Comparison of ENCODE assay signal across 7 cellular contexts in the genomic region with DNA sequence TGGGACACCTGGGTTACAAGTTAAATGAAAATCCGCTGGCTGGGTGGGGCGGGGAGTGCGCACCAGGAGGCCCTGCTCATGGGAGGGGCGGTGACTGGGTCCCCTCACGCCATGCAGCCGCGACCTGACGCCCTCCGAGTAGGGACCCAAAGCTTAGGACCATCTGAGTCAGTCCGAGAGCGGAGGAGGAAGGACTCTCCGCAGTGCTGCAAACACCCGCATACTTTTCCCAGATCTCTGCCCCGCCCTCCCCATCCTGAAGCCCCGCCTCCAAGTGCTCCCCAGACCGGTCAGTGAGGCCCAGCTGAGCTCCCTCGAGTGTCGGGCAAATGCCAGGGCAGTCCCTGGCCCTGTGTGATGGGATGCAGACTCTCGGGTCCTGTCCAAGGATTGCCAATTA. TPM values are rescaled to one million over a fixed set of nuclear protein-coding genes. Genes with fewer than 3 reads are reported as not detected.
DNase-seq lines count a peak whose midpoint lies in the region; ATAC-seq and TF ChIP-seq lines count a peak whose summit lies in the region.

No MANE protein-coding gene starts in this region.

- H3K4me1 ChIP-seq in smooth muscle cell (ENCODE audit: low read depth), result peaks cover 23% of the 10 kb centered on the region

- H3K36me3 ChIP-seq in smooth muscle cell (ENCODE audit: low read depth), result no peaks in the 10 kb centered on the region

- no peak overlapping the region for H2AFZ ChIP-seq in smooth muscle cell (ENCODE audit: low read depth)

- no peak overlapping the region for H3K9ac ChIP-seq in smooth muscle cell (ENCODE audit: low read depth)

- 2% methylated on average over 19 of the region's 19 CpGs for WGBS in smooth muscle cell (ENCODE audit: low lambda C conversion rate)

- H3F3A ChIP-seq in smooth muscle cell (ENCODE audit: low read depth), result no peaks in the 10 kb centered on the region

- H3K4me3 ChIP-seq in WI38 (ENCODE audit: low read depth, low read length) (peak overlapping the region; percentile 48), smooth muscle cell (peak overlapping the region; percentile 42)

- H4K20me1 ChIP-seq in smooth muscle cell (ENCODE audit: low read depth), result no peaks in the 10 kb centered on the region

- H3K27me3 ChIP-seq in smooth muscle cell (ENCODE audit: low read depth), result peaks cover 100% of the 10 kb centered on the region

- intact Hi-C loops in left cardiac atrium (cut with DNase I), result no loop called here

- peak; percentile 26 for ATAC-seq in GM19035 (IDR thresholded peaks at IDR 0.05; ENCODE audit: unreplicated experiment)
- peak; percentile 42 to 59 for ATAC-seq in left cardiac atrium
- ATAC-seq in HG03469 (IDR thresholded peaks at IDR 0.05; ENCODE audit: unreplicated experiment), result no peak

- no peak overlapping the region for H3K27ac ChIP-seq in smooth muscle cell (ENCODE audit: low read depth)

- H3K79me2 ChIP-seq in smooth muscle cell (ENCODE audit: low read depth), result no peaks in the 10 kb centered on the region

- DNase-seq in left cardiac atrium (peak; percentile 64), smooth muscle cell (lab: John Stamatoyannopoulos, UW; ENCODE audit: unreplicated experiment) (no peak), NAMALWA (ENCODE audit: low spot score) (no peak), DMS153 (lab: John Stamatoyannopoulos, UW) (no peak)

- H3K9me3 ChIP-seq in smooth muscle cell (replicated peaks; ENCODE audit: low read depth), result no peaks in the 10 kb centered on the region

- peak overlapping the region; percentile 83 for H3K4me2 ChIP-seq in smooth muscle cell

- TF ChIP-seq CTCF in WI38 (IDR thresholded peaks at IDR 0.05; ENCODE audit: low read depth, low read length), result no peak
- TF ChIP-seq CTCF in smooth muscle cell (IDR thresholded peaks at IDR 0.05; ENCODE audit: borderline replicate concordance, insufficient read depth, poor library complexity, severe bottlenecking), result no peak

RNA-seq across cellular contexts. Expression of a gene that starts 6.6 kb away (rescaled TPM):
- total RNA-seq in left cardiac atrium, result 10 to 100 TPM; 22.1 to 27.9 TPM
- total RNA-seq in smooth muscle cell, result 2.2 and 4.7 TPM in 2 replicates
- 3.5 and 4.2 TPM in 2 replicates for polyA plus RNA-seq in smooth muscle cell
